8 cellular contexts compared by ENCODE assay signal in the genomic region with DNA sequence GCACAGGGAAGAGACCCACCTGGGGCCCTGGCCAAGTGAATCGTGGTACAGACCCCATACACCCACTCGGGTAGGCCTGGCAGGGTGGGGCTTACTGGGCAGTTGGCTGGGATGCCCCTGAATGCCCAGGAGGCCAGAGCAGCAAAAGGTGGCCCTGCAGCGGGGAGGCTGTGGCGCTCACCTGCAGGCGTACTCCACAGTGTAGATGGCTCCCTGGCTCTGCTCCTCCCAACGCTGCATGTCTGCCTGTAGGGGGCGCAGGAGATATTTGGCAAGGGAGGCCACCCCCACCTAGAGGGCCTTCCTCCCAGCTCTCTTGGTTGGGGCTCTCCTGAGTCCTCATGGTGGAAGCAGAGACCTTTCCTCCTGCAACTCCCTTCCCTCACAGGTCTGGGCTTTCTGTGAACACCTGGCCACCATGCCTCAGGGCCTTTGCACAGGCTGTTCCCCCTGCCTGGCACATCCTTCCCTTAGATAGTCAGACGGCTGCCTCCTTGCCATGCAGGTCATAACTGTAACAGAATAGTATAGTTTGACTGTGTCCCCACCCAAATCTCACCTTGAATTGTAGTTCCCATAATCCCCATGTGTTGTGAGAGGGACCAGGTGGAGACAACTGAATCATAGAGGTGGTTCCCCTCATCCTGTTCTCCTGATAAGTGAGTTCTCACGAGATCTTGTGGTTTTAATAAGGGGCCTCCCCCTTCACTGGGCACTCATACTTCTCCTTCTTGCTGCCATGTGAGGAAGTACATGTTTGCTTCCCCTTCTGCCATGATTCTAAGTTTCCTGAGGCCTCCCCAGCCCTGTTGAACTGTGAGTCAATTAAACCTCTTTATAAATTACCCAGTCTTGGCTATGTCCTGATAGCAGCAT. TPM values are rescaled to one million over a fixed set of nuclear protein-coding genes. Genes with fewer than 3 reads are reported as not detected.
A peak's percentile ranks its signal among the peaks of the same experiment; 100 is the strongest.
DNase-seq lines count a peak whose midpoint lies in the region; ATAC-seq and TF ChIP-seq lines count a peak whose summit lies in the region.

No MANE protein-coding gene starts in this region.

- no peak overlapping the region for H3K27ac ChIP-seq in H9 (ENCODE audit: insufficient read length, low read depth, low read length)

- H2BK120ac ChIP-seq in H9 (ENCODE audit: low read depth, low read length, poor library complexity, severe bottlenecking) = no peak overlapping the region

- no peaks in the 10 kb centered on the region for H3K27me3 Mint-ChIP-seq in H9 (ENCODE audit: low read depth)

- no peak overlapping the region for H3K4me2 ChIP-seq in H9 (ENCODE audit: insufficient read depth, insufficient read length, low read length)

- WGBS in H9 (ENCODE audit: extremely low coverage, insufficient read length, low lambda C conversion rate) = no CpG with 5 or more reads among the region's 9 CpGs

- H3K56ac ChIP-seq in H9 (ENCODE audit: insufficient read length, low read depth, low read length) = no peak overlapping the region

- H3T11ph ChIP-seq in H9 (ENCODE audit: low read length) = no peak overlapping the region

- H3K18ac ChIP-seq in H9 (ENCODE audit: insufficient read length, low read depth, low read length) = no peak overlapping the region

- no peaks in the 10 kb centered on the region for H4K20me1 ChIP-seq in H9 (ENCODE audit: control insufficient read depth, insufficient read depth, insufficient read length)

- no peak overlapping the region for H3K14ac ChIP-seq in H9 (ENCODE audit: insufficient read depth, low read length)

- H2BK5ac ChIP-seq in H9 (ENCODE audit: insufficient read length, low read length) = no peak overlapping the region

- H3K36me3 Mint-ChIP-seq in H9 (ENCODE audit: insufficient read depth in 1 of 3, low read depth in 3 of 3) = peaks cover 8 to 17% (median 17%) of the 10 kb centered on the region in 3 experiments; a peak in 6 of 7 replicates

- no peaks in the 10 kb centered on the region; the same call in 1 of the 2 replicates for H3K79me2 ChIP-seq in H9 (ENCODE audit: insufficient read depth, low read length)

- DNase-seq in AML-193 (lab: John Stamatoyannopoulos, UW) = peak; percentile 41 to 43
- DNase-seq in H9 = peak; percentile 91
- peak; percentile 32 for DNase-seq in RKO (ENCODE audit: low spot score)
- peak; percentile 23 to 38 for DNase-seq in activated T-helper 1 cell treated with anti-CD3 and anti-CD28 coated beads, Interleukin-2, amount 50 U/mL, for 16 hours (ENCODE audit: low read depth in 1 of 2, low spot score in 1 of 2)
- no peak for DNase-seq in left ventricle myocardium superior
- DNase-seq in stimulated activated CD4-positive, alpha-beta T cell treated with anti-CD3 and anti-CD28 coated beads, Interleukin-2, amount 100 ng/mL, for 4 hours (ENCODE audit: low read depth) = peak; percentile 50
- DNase-seq in AG08396 (ENCODE audit: low spot score) = no peak

- H3K23me2 ChIP-seq in H9 (ENCODE audit: insufficient read length, low read depth, low read length, poor library complexity, severe bottlenecking) = no peaks in the 10 kb centered on the region

- no peak overlapping the region for H3K23ac ChIP-seq in H9 (ENCODE audit: insufficient read length, low read depth, low read length)

- no peaks in the 10 kb centered on the region for H3K9me3 ChIP-seq in H9 (ENCODE audit: control insufficient read depth, low read depth, low read length)

- peak overlapping the region; percentile 33 to 93 (median 74); a peak in 5 of 7 replicates for H3K27ac Mint-ChIP-seq in H9

- H3K9ac ChIP-seq in H9 (ENCODE audit: extremely low read depth, insufficient read length, low read length) = no peak overlapping the region

- no peaks in the 10 kb centered on the region for H3K27me3 ChIP-seq in H9 (ENCODE audit: insufficient read depth, low read length)

- peaks cover 0 to 3% of the 10 kb centered on the region in 2 experiments; a peak in 3 of 4 replicates for H3K4me1 Mint-ChIP-seq in H9

- H3K9me3 Mint-ChIP-seq in H9 = no peaks in the 10 kb centered on the region

- no peak overlapping the region for H2AFZ ChIP-seq in H9 (ENCODE audit: low read length)

- no peaks in the 10 kb centered on the region for H3K4me1 ChIP-seq in H9 (ENCODE audit: insufficient read depth, low read length)

- H2BK12ac ChIP-seq in H9 (ENCODE audit: insufficient read length, low read depth, low read length) = no peak overlapping the region

- H4K91ac ChIP-seq in H9 (ENCODE audit: insufficient read length, low read depth, low read length) = no peak overlapping the region

- intact Hi-C loops in left ventricle myocardium superior (cut with micrococcal nuclease) = no loop called here

- H2BK15ac ChIP-seq in H9 (ENCODE audit: low read depth, low read length) = no peak overlapping the region

- H3K4ac ChIP-seq in H9 (ENCODE audit: low read depth, low read length) = no peak overlapping the region

- no peak overlapping the region for H3K4me3 Mint-ChIP-seq in H9

- no peak overlapping the region for H4K8ac ChIP-seq in H9 (replicated peaks; ENCODE audit: insufficient read length, low read depth, low read length)

- H4K5ac ChIP-seq in H9 (ENCODE audit: insufficient read length, low read depth, low read length) = no peak overlapping the region

- H2AK5ac ChIP-seq in H9 (ENCODE audit: insufficient read length, low read length) = no peak overlapping the region

- no peak overlapping the region for H2BK20ac ChIP-seq in H9 (ENCODE audit: low read depth, low read length, poor library complexity, severe bottlenecking)

- peak; percentile 96 for TF ChIP-seq CTCF in H9 (conservative IDR thresholded peaks at IDR 0.05)

- ATAC-seq in left ventricle myocardium superior (peak; percentile 49), GM18517 (IDR thresholded peaks at IDR 0.05; ENCODE audit: unreplicated experiment) (no peak)

- no peaks in the 10 kb centered on the region for H3K79me1 ChIP-seq in H9 (ENCODE audit: insufficient read depth, low read depth, low read length, poor library complexity, severe bottlenecking)

RNA-seq across cellular contexts. Expression of a gene that starts 5.9 kb away (rescaled TPM):
- 20.4 and 21.7 TPM in 2 replicates for total RNA-seq in H9 (2021)
- total RNA-seq in left ventricle myocardium superior = 16.4 TPM

RNA-seq across cellular contexts. Expression of a gene that starts 6.0 kb away (rescaled TPM):
- total RNA-seq in H9 (2021) = 78.9 and 81.8 TPM in 2 replicates
- 38.4 TPM for total RNA-seq in left ventricle myocardium superior

RNA-seq across cellular contexts. Expression of a gene that starts 16.0 kb away (rescaled TPM):
- total RNA-seq in H9 (2021) (1.3 TPM in 2 replicates), left ventricle myocardium superior (not detected)

RNA-seq across cellular contexts. Expression of a gene that starts 17.1 kb away (rescaled TPM):
- total RNA-seq in H9 (2021) (30.7 and 31.7 TPM in 2 replicates), left ventricle myocardium superior (5.5 TPM)

RNA-seq across cellular contexts. Expression of a gene that starts 25.7 kb away (rescaled TPM):
- total RNA-seq in H9 (2021) (1.5 and 1.6 TPM in 2 replicates), left ventricle myocardium superior (not detected)

Comparison
In these comparisons a context has a peak if more than half of its experiments do, and no peak if none do; other contexts are left out.
1. DNase-seq: peak in AML-193 (2 of 2), H9 (single experiment), RKO (single experiment), activated T-helper 1 cell treated with anti-CD3 and anti-CD28 coated beads, Interleukin-2, amount 50 U/mL, for 16 hours (2 of 2) and stimulated activated CD4-positive, alpha-beta T cell treated with anti-CD3 and anti-CD28 coated beads, Interleukin-2, amount 100 ng/mL, for 4 hours (single experiment); none in left ventricle myocardium superior (single experiment) and AG08396 (single experiment).